ENCODE assay signal across 21 cellular contexts in the genomic region with DNA sequence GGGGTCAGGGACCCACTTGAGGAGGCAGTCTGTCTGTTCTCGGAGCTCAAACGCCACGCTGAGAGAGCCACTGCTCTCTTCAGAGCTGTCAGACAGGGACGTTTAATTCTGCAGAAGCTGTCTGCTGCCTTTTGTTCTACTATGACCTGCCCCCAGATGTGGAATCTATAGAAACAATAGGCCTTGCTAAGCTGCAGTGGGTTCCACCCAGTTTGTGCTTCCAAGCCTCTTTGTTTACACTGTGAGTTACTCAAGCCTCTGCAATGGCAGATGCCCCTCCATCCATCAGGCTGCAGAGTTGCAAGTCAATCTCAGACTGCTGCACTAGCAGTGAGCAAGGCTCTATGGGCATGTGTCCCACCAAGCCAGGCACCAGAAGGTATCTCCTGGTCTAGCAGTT.
A peak's percentile ranks its signal among the peaks of the same experiment; 100 is the strongest.
DNase-seq lines count a peak whose midpoint lies in the region; TF ChIP-seq lines count a peak whose summit lies in the region.
"Had no signal": no experiment of that assay in that cellular context is flagged by ENCODE, and none has a peak within 500 bp of the region (broad histone marks: within the 10 kb centered on the region; RNA-seq: fewer than 3 reads in every experiment).

No MANE protein-coding gene starts in this region.

- no peak for TF ChIP-seq POLR2A in lower leg skin (IDR thresholded peaks at IDR 0.05)

- in situ Hi-C loops in HAP-1 (cut with MboI; ENCODE audit: low sequenced_read_pairs) = no loop called here

- peaks cover 8% of the 10 kb centered on the region for H3K36me3 Mint-ChIP-seq in endodermal cell (ENCODE audit: low read depth)
- H3K36me3 Mint-ChIP-seq: CD4-positive, CD25-positive, alpha-beta regulatory T cell had no signal

- TF ChIP-seq CTCF in endodermal cell (conservative IDR thresholded peaks at IDR 0.05) (no peak), lower leg skin (IDR thresholded peaks at IDR 0.05) (no peak), RWPE1 (conservative IDR thresholded peaks at IDR 0.05; ENCODE audit: low read depth) (no peak)

- no peak overlapping the region for H3K4me3 Mint-ChIP-seq in endodermal cell
- H3K4me3 Mint-ChIP-seq: CD4-positive, CD25-positive, alpha-beta regulatory T cell; CD8-positive, alpha-beta memory T cell; H9; IgD-negative memory B cell had no signal

- intact Hi-C loops in lower leg skin (cut with DNase I; ENCODE audit: low total_unique reads) = no loop called here

- no peak overlapping the region for H3K27ac Mint-ChIP-seq in endodermal cell
- H3K27ac Mint-ChIP-seq: CD4-positive, CD25-positive, alpha-beta regulatory T cell; CD8-positive, alpha-beta memory T cell; H9; IgD-negative memory B cell had no signal

- CTCF ChIA-PET in RWPE1 (lab: Yijun Ruan, JAX) = no interaction called here

- H3K27me3 Mint-ChIP-seq in endodermal cell (ENCODE audit: insufficient read depth) = no peaks in the 10 kb centered on the region
- H3K27me3 Mint-ChIP-seq: IgD-negative memory B cell had no signal

- H3K9ac ChIP-seq in NT2/D1 (ENCODE audit: insufficient read length, low read depth) (no peak overlapping the region), endodermal cell (ENCODE audit: extremely low read depth, low read length, poor library complexity, severe bottlenecking) (no peak overlapping the region)

- H3K9me3 Mint-ChIP-seq in endodermal cell = peaks cover 36% of the 10 kb centered on the region

- no peaks in the 10 kb centered on the region for H3K4me1 ChIP-seq in HAP-1
- no peaks in the 10 kb centered on the region for H3K4me1 ChIP-seq in NT2/D1 (ENCODE audit: insufficient read depth, insufficient read length)
- H3K4me1 ChIP-seq in endodermal cell (ENCODE audit: control insufficient read depth, insufficient read depth, low read length) = peaks cover 4% of the 10 kb centered on the region
- H3K4me1 ChIP-seq: BE2C had no signal

- H3K27ac ChIP-seq in endodermal cell (ENCODE audit: low read depth, low read length) (no peak overlapping the region), RWPE1 (no peak overlapping the region)

- H3K36me3 ChIP-seq in HAP-1 (replicated peaks) (no peaks in the 10 kb centered on the region), NT2/D1 (ENCODE audit: insufficient read depth, insufficient read length, low read length) (no peaks in the 10 kb centered on the region), endodermal cell (ENCODE audit: control insufficient read depth, insufficient read depth, low read length) (no peaks in the 10 kb centered on the region)
- H3K36me3 ChIP-seq: BE2C had no signal

- WGBS in endodermal cell (ENCODE audit: insufficient coverage in 1 of 2, insufficient read length in 1 of 2), 2 experiments = 48 to 55% methylated on average over 3 to 4 of the region's 4 CpGs
- WGBS in lower leg skin, 2 donors = 50 to 88% methylated on average over 4 of the region's 4 CpGs

- H3K27me3 ChIP-seq in HAP-1 (ENCODE audit: low read depth) (no peaks in the 10 kb centered on the region), NT2/D1 (ENCODE audit: insufficient read depth, insufficient read length) (no peaks in the 10 kb centered on the region), endodermal cell (ENCODE audit: control insufficient read depth, insufficient read depth, low read length, poor library complexity, severe bottlenecking) (no peaks in the 10 kb centered on the region)
- H3K27me3 ChIP-seq: BE2C had no signal

- POLR2A ChIA-PET in RWPE1 (lab: Yijun Ruan, JAX; ENCODE audit: low non-redundant PET) = no interaction called here

- peaks cover 16% of the 10 kb centered on the region for H3K4me1 Mint-ChIP-seq in endodermal cell
- H3K4me1 Mint-ChIP-seq: CD8-positive, alpha-beta memory T cell; IgD-negative memory B cell had no signal

- H3K9me3 ChIP-seq in HAP-1 (no peaks in the 10 kb centered on the region), NT2/D1 (ENCODE audit: insufficient read depth, low read length) (no peaks in the 10 kb centered on the region), endodermal cell (ENCODE audit: control insufficient read depth, low read length) (peaks cover 19% of the 10 kb centered on the region)
- H3K9me3 ChIP-seq: BE2C had no signal

- H3K4me3 ChIP-seq in HAP-1 = no peak overlapping the region
- H3K4me3 ChIP-seq in NT2/D1 (ENCODE audit: insufficient read length, low read depth) = no peak overlapping the region
- no peak overlapping the region for H3K4me3 ChIP-seq in endodermal cell (ENCODE audit: low read length)
- H3K4me3 ChIP-seq in lower leg skin (ENCODE audit: low read depth, poor library complexity, severe bottlenecking) = no peak overlapping the region
- H3K4me3 ChIP-seq: GM12878 had no signal

- DNase-seq in HAP-1 (ENCODE audit: low spot score in 2 of 2) = peak; percentile 32 to 39
- DNase-seq in NT2/D1 (ENCODE audit: low read depth, low spot score) = peak; percentile 28
- DNase-seq in endodermal cell = peak; percentile 58
- peak; percentile 2 for DNase-seq in retina
- no peak for DNase-seq in central memory CD4-positive, alpha-beta T cell
- no peak for DNase-seq in lower leg skin (ENCODE audit: low spot score in 2 of 2)
- DNase-seq in RWPE1 (ENCODE audit: low spot score) = no peak
- DNase-seq: ACHN; BE2C; C1 segment of cervical spinal cord; CD4-positive, CD25-positive, alpha-beta regulatory T cell; CD8-positive, alpha-beta memory T cell; COR-L47; DMS 273 treated with DMSO at 0.1 percent for 48 hours; DMS53; DND-41; EL; GOT3; H9 had no signal

Comparison
In these comparisons a context has a peak if more than half of its experiments do, and no peak if none do; other contexts are left out.
1. DNase-seq: peak in HAP-1 (2 of 2), NT2/D1 (single experiment), endodermal cell (single experiment) and retina (single experiment); none in central memory CD4-positive, alpha-beta T cell (single experiment), lower leg skin (0 of 2) and RWPE1 (single experiment).